ENCODE assay signal across 19 cellular contexts in genomic region chr5:179553006-179553405, GRCh38. TPM values are rescaled to one million over a fixed set of nuclear protein-coding genes. Genes with fewer than 3 reads are reported as not detected.
DNase-seq lines count a peak whose midpoint lies in the region; ATAC-seq and TF ChIP-seq lines count a peak whose summit lies in the region.
"Had no signal": no experiment of that assay in that cellular context is flagged by ENCODE, and none has a peak within 500 bp of the region (broad histone marks: within the 10 kb centered on the region; RNA-seq: fewer than 3 reads in every experiment).

No MANE protein-coding gene starts in this region.

- peak overlapping the region; percentile 51 for H3K4me2 ChIP-seq in SU-DHL-6 (ENCODE audit: low read depth, low read length, poor library complexity, severe bottlenecking)
- H3K4me2 ChIP-seq: KMS-11 had no signal

- H3K27ac ChIP-seq in SU-DHL-6 (ENCODE audit: low read depth, low read length) (no peak overlapping the region), WERI-Rb-1 (no peak overlapping the region)
- H3K27ac ChIP-seq: body of pancreas, KMS-11 had no signal

- no peak for ATAC-seq in HG03520 (IDR thresholded peaks at IDR 0.05; ENCODE audit: unreplicated experiment)
- ATAC-seq in GM21529 (IDR thresholded peaks at IDR 0.05; ENCODE audit: unreplicated experiment) = no peak
- ATAC-seq: activated naive CD4-positive, alpha-beta T cell treated with anti-CD3 and anti-CD28 coated beads, Interleukin-2, amount 50 U/mL, for 72 hours; activated T-cell treated with anti-CD3 and anti-CD28 coated beads, Interleukin-2, amount 50 U/mL, for 4 hours; body of pancreas had no signal

- no peaks in the 10 kb centered on the region for H3K9me3 Mint-ChIP-seq in activated naive CD8-positive, alpha-beta T cell (ENCODE audit: low read depth)
- H3K9me3 Mint-ChIP-seq in activated naive CD8-positive, alpha-beta T cell treated with anti-CD3 and anti-CD28 coated beads for 36 hours = no peaks in the 10 kb centered on the region
- H3K9me3 Mint-ChIP-seq: activated CD4-positive, alpha-beta memory T cell treated with anti-CD3 and anti-CD28 coated beads for 36 hours; activated naive CD4-positive, alpha-beta T cell treated with anti-CD3 and anti-CD28 coated beads, Interleukin-2, amount 50 U/mL, for 72 hours; activated T-cell treated with anti-CD3 and anti-CD28 coated beads, Interleukin-2, amount 50 U/mL, for 4 hours had no signal

- peaks cover 7% of the 10 kb centered on the region for H3F3A ChIP-seq in SU-DHL-6 (ENCODE audit: insufficient read depth)

- TF ChIP-seq CTCF in SU-DHL-6 (IDR thresholded peaks at IDR 0.05; ENCODE audit: insufficient read depth, low read length, poor library complexity, severe bottlenecking) (no peak), WERI-Rb-1 (IDR thresholded peaks at IDR 0.05; ENCODE audit: low read depth, low read length) (no peak)

- H3K27ac Mint-ChIP-seq in activated naive CD8-positive, alpha-beta T cell = no peak overlapping the region
- H3K27ac Mint-ChIP-seq in activated naive CD8-positive, alpha-beta T cell treated with anti-CD3 and anti-CD28 coated beads for 36 hours = no peak overlapping the region

- peaks cover 38% of the 10 kb centered on the region for H3K4me1 Mint-ChIP-seq in activated naive CD8-positive, alpha-beta T cell (ENCODE audit: low read depth)
- peaks cover 26% of the 10 kb centered on the region for H3K4me1 Mint-ChIP-seq in activated naive CD8-positive, alpha-beta T cell treated with anti-CD3 and anti-CD28 coated beads for 36 hours

- H3K27me3 ChIP-seq in SU-DHL-6 (ENCODE audit: low read length) (no peaks in the 10 kb centered on the region), WERI-Rb-1 (ENCODE audit: insufficient read depth, low read depth, severe bottlenecking) (no peaks in the 10 kb centered on the region)
- H3K27me3 ChIP-seq: body of pancreas had no signal

- no peak overlapping the region for H2AFZ ChIP-seq in SU-DHL-6 (ENCODE audit: low read depth, low read length, severe bottlenecking)

- H4K20me1 ChIP-seq in SU-DHL-6 (ENCODE audit: low read depth, low read length) = no peaks in the 10 kb centered on the region

- H3K36me3 Mint-ChIP-seq in activated naive CD8-positive, alpha-beta T cell = peaks cover 8% of the 10 kb centered on the region
- H3K36me3 Mint-ChIP-seq in activated naive CD8-positive, alpha-beta T cell treated with anti-CD3 and anti-CD28 coated beads for 36 hours = peaks cover 40% of the 10 kb centered on the region

- H3K4me3 ChIP-seq in SU-DHL-6 (ENCODE audit: insufficient read depth, low read length, poor library complexity, severe bottlenecking) = no peak overlapping the region
- H3K4me3 ChIP-seq in WERI-Rb-1 (ENCODE audit: low read depth, low read length) = no peak overlapping the region
- H3K4me3 ChIP-seq: body of pancreas had no signal

- H3K4me3 Mint-ChIP-seq in activated naive CD8-positive, alpha-beta T cell = peak overlapping the region; percentile 97
- H3K4me3 Mint-ChIP-seq in activated naive CD8-positive, alpha-beta T cell treated with anti-CD3 and anti-CD28 coated beads for 36 hours = no peak overlapping the region

- H3K27me3 Mint-ChIP-seq in activated naive CD8-positive, alpha-beta T cell = no peaks in the 10 kb centered on the region
- no peaks in the 10 kb centered on the region for H3K27me3 Mint-ChIP-seq in activated naive CD8-positive, alpha-beta T cell treated with anti-CD3 and anti-CD28 coated beads for 36 hours
- H3K27me3 Mint-ChIP-seq: activated CD4-positive, alpha-beta memory T cell treated with anti-CD3 and anti-CD28 coated beads for 36 hours had no signal

- no peak overlapping the region for H3K9ac ChIP-seq in SU-DHL-6 (ENCODE audit: low read length)
- H3K9ac ChIP-seq: KMS-11 had no signal

- peaks cover 64% of the 10 kb centered on the region for H3K79me2 ChIP-seq in SU-DHL-6 (ENCODE audit: insufficient read depth, low read length)

- H3K9me3 ChIP-seq in SU-DHL-6 (ENCODE audit: insufficient read depth, low read length) (no peaks in the 10 kb centered on the region), WERI-Rb-1 (ENCODE audit: severe bottlenecking) (no peaks in the 10 kb centered on the region)
- H3K9me3 ChIP-seq: body of pancreas had no signal

- H3K36me3 ChIP-seq in SU-DHL-6 (ENCODE audit: low read length) = peaks cover 2% of the 10 kb centered on the region; the same call in 1 of the 2 replicates
- no peaks in the 10 kb centered on the region for H3K36me3 ChIP-seq in WERI-Rb-1

- DNase-seq in activated naive CD8-positive, alpha-beta T cell treated with anti-CD3 and anti-CD28 coated beads for 36 hours = no peak
- DNase-seq in left kidney (ENCODE audit: low read depth, low spot score) (peak; percentile 17), mesenteric fat pad (ENCODE audit: low spot score) (no peak), WERI-Rb-1 (no peak)
- DNase-seq: activated CD4-positive, alpha-beta memory T cell treated with anti-CD3 and anti-CD28 coated beads for 36 hours; activated T-cell treated with anti-CD3 and anti-CD28 coated beads, Interleukin-2, amount 50 U/mL, for 4 hours; body of pancreas; NCI-H1092; NCI-H2029 treated with DMSO at 0.1 percent for 48 hours; NCI-H446 treated with DMSO at 0.1 percent for 48 hours; posterior cingulate gyrus; stimulated activated CD4-positive, alpha-beta T cell treated with anti-CD3 and anti-CD28 coated beads, Interleukin-2, amount 100 ng/mL, for 48 hours; T-helper 1 cell had no signal

- no peaks in the 10 kb centered on the region for H3K9me2 ChIP-seq in SU-DHL-6 (replicated peaks; ENCODE audit: insufficient read depth, low read length)

RNA-seq across cellular contexts. Expression of gene RUFY1, which starts 2.7 kb away (rescaled TPM):
- total RNA-seq in activated naive CD8-positive, alpha-beta T cell treated with anti-CD3 and anti-CD28 coated beads for 36 hours = 10 to 100 TPM; 31.1 to 31.8 TPM
- total RNA-seq in mesenteric fat pad = 40.9 TPM
